Comparison of ENCODE assay signal across 17 cellular contexts in the genomic region with DNA sequence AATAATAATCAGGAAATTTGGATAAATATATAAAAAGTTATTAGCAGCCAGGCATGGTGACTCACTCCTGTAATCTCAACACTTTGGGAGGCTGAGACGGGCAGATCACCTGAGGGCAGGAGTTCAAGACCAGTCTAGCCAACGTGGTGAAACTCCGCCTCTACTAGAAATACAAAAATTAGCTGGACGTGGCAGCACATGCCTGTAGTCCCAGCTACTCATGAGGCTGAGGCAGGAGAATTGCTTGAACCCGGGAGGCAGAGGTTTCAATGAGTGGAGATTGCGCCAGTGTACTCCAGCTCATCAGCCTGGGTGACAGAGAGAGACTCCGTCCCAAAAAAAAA.
DNase-seq lines count a peak whose midpoint lies in the region; ATAC-seq and TF ChIP-seq lines count a peak whose summit lies in the region.
"Had no signal": no experiment of that assay in that cellular context is flagged by ENCODE, and none has a peak within 500 bp of the region (broad histone marks: within the 10 kb centered on the region; RNA-seq: fewer than 3 reads in every experiment).

No MANE protein-coding gene starts in this region.

- H3K9me1 ChIP-seq in IMR-90 (ENCODE audit: insufficient read depth, low read length): no peaks in the 10 kb centered on the region

- H3K79me1 ChIP-seq in IMR-90 (ENCODE audit: low read depth in 1 of 2, low read length in 2 of 2): no peaks in the 10 kb centered on the region

- H2AK9ac ChIP-seq in IMR-90 (replicated peaks; ENCODE audit: low read depth, low read length, poor library complexity): no peak overlapping the region

- H3K27ac ChIP-seq in AG04450 (ENCODE audit: low read depth, low read length) (peak overlapping the region; percentile 75), IMR-90 (ENCODE audit: insufficient read depth, low read length) (peak overlapping the region; percentile 69; the same call in 1 of the 2 replicates), SJSA1 (peak overlapping the region; percentile 87), foreskin keratinocyte (peak overlapping the region; percentile 23), upper lobe of right lung (no peak overlapping the region)
- H3K27ac ChIP-seq: C4-2B had no signal

- dilution Hi-C loops in IMR-90 (cut with HindIII; ENCODE audit: low sequenced_read_pairs, unreplicated experiment): no loop called here

- peak overlapping the region; percentile 3; the same call in 1 of the 2 replicates for H3K4me2 ChIP-seq in IMR-90 (ENCODE audit: low read depth, low read length)

- H4K8ac ChIP-seq in IMR-90 (ENCODE audit: low read depth in 2 of 2, low read length in 2 of 2): peak overlapping the region in 1 of 2 experiments; percentile 34; a peak in 1 of 4 replicates

- 60% methylated on average over 2 of the region's 7 CpGs; no CpG with 5 or more reads in 1 of the 2 experiments for WGBS in IMR-90 (ENCODE audit: extremely low coverage in 2 of 2, insufficient read length in 1 of 2), 2 experiments

- no peak for DNase-seq in AG04450 (ENCODE audit: low read depth, low spot score)
- no peak for DNase-seq in IMR-90
- no peak for DNase-seq in SJSA1 (ENCODE audit: low read depth in 1 of 2, low spot score in 2 of 2)
- DNase-seq in foreskin keratinocyte: peak; percentile 72 to 89
- no peak for DNase-seq in upper lobe of right lung
- no peak for DNase-seq in activated naive CD4-positive, alpha-beta T cell treated with anti-CD3 and anti-CD28 coated beads, Interleukin-2, amount 50 U/mL, for 16 hours
- no peak for DNase-seq in NCI-H524 treated with DMSO at 0.1 percent for 48 hours (lab: John Stamatoyannopoulos, UW)
- DNase-seq: AML-193, DMS79, H7, Karpas-422, MM.1S, NCI-H1092 treated with DMSO at 0.1 percent for 48 hours, NCI-H146, NCI-H510A had no signal

- H2BK20ac ChIP-seq in IMR-90 (ENCODE audit: low read depth, low read length): peak overlapping the region; percentile 40; the same call in 1 of the 2 replicates

- peak overlapping the region; percentile 56 for H2BK120ac ChIP-seq in IMR-90 (ENCODE audit: low read depth, low read length)

- H4K20me1 ChIP-seq in IMR-90 (ENCODE audit: insufficient read depth, low read length): no peaks in the 10 kb centered on the region

- POLR2A ChIA-PET in AG04450 (lab: Yijun Ruan, JAX): interaction anchor here (1.2 kb wide), 1 partner anchor 65 kb away, joined by 4 read pairs; no protein-coding TSS in a partner anchor
- POLR2A ChIA-PET in IMR-90 (lab: Charles Lee; ENCODE audit: unreplicated experiment): no interaction called here

- H3K27me3 ChIP-seq in AG04450 (ENCODE audit: control insufficient read depth, insufficient read depth, low read length): no peaks in the 10 kb centered on the region
- H3K27me3 ChIP-seq in IMR-90 (ENCODE audit: control insufficient read depth, insufficient read depth, low read length): no peaks in the 10 kb centered on the region
- no peaks in the 10 kb centered on the region for H3K27me3 ChIP-seq in SJSA1 (replicated peaks)
- H3K27me3 ChIP-seq in foreskin keratinocyte: no peaks in the 10 kb centered on the region
- no peaks in the 10 kb centered on the region for H3K27me3 ChIP-seq in upper lobe of right lung

- H2AK5ac ChIP-seq in IMR-90 (ENCODE audit: low read depth, low read length): no peak overlapping the region; the same call in 1 of the 2 replicates

- no peak overlapping the region for H3K56ac ChIP-seq in IMR-90 (ENCODE audit: extremely low read depth, insufficient read depth, low read length)

- no peaks in the 10 kb centered on the region for H3K36me3 ChIP-seq in IMR-90 (ENCODE audit: control insufficient read depth, insufficient read depth, low read length)
- peaks cover 4% of the 10 kb centered on the region; the same call in 1 of the 2 replicates for H3K36me3 ChIP-seq in SJSA1
- no peaks in the 10 kb centered on the region for H3K36me3 ChIP-seq in upper lobe of right lung

- peak overlapping the region; percentile 50 for H4K91ac ChIP-seq in IMR-90 (ENCODE audit: insufficient read depth, low read depth, low read length)

- no peak overlapping the region; the same call in 2 of the 3 replicates for H2BK15ac ChIP-seq in IMR-90 (ENCODE audit: low read depth, low read length)

- H4K5ac ChIP-seq in IMR-90 (ENCODE audit: low read depth, low read length): peak overlapping the region; percentile 81; the same call in 1 of the 2 replicates

- intact Hi-C loops in IMR-90 (cut with micrococcal nuclease): no loop called here
- intact Hi-C loops in upper lobe of right lung (cut with DNase I): no loop called here

- H3K4me1 ChIP-seq in IMR-90 (ENCODE audit: control insufficient read depth, insufficient read depth, low read length) (peaks cover 3% of the 10 kb centered on the region), SJSA1 (replicated peaks) (peaks cover 39% of the 10 kb centered on the region), foreskin keratinocyte (peaks cover 12% of the 10 kb centered on the region), upper lobe of right lung (no peaks in the 10 kb centered on the region)

- CTCF ChIA-PET in AG04450 (lab: Charles Lee) (no interaction called here), IMR-90 (lab: Yijun Ruan, JAX) (no interaction called here)

- no peak overlapping the region for H2AFZ ChIP-seq in IMR-90 (replicated peaks; ENCODE audit: low read length, poor library complexity)

- H3K4ac ChIP-seq in IMR-90 (ENCODE audit: low read depth, low read length): peak overlapping the region; percentile 44

- 0 out of 2 replicates have a peak overlapping the region, but pooled peaks have one; percentile 27 for H3K14ac ChIP-seq in IMR-90 (replicated peaks; ENCODE audit: low read depth, low read length)

- BruUV-seq in IMR-90 (replicated peaks; lab: Mats Ljungman, UMichigan): no TSS peak

- in situ Hi-C loops in IMR-90 (cut with MboI; ENCODE audit: low sequenced_read_pairs): no loop called here

- peak overlapping the region; percentile 91 for H3K18ac ChIP-seq in IMR-90 (ENCODE audit: low read depth, low read length)

- no peak overlapping the region for H3K4me3 ChIP-seq in AG04450 (ENCODE audit: low read depth, low read length)
- no peak overlapping the region for H3K4me3 ChIP-seq in IMR-90 (ENCODE audit: insufficient read depth, low read depth, low read length)
- H3K4me3 ChIP-seq in SJSA1: no peak overlapping the region
- no peak overlapping the region for H3K4me3 ChIP-seq in upper lobe of right lung

- ATAC-seq in IMR-90 (ENCODE audit: low read depth) (peak; percentile 8; the same call in 1 of the 2 replicates), foreskin keratinocyte (peak; percentile 66), upper lobe of right lung (no peak), HG03108 (IDR thresholded peaks at IDR 0.05; ENCODE audit: unreplicated experiment) (no peak)

- TF ChIP-seq RAD21 in IMR-90 (IDR thresholded peaks at IDR 0.05; ENCODE audit: low read length): no peak

- no peak for TF ChIP-seq POLR2A in IMR-90 (IDR thresholded peaks at IDR 0.05; ENCODE audit: low read depth, low read length)

- no peak overlapping the region for H3K23ac ChIP-seq in IMR-90 (ENCODE audit: low read depth, low read length)

- no peaks in the 10 kb centered on the region for H3K9me3 ChIP-seq in AG04450 (ENCODE audit: control insufficient read depth, insufficient read depth, low read length)
- no peaks in the 10 kb centered on the region for H3K9me3 ChIP-seq in IMR-90 (ENCODE audit: control insufficient read depth, insufficient read depth, low read length)
- H3K9me3 ChIP-seq in SJSA1 (replicated peaks): no peaks in the 10 kb centered on the region
- no peaks in the 10 kb centered on the region for H3K9me3 ChIP-seq in upper lobe of right lung

- H3K9ac ChIP-seq in IMR-90 (ENCODE audit: low read depth, low read length): no peak overlapping the region

- peak overlapping the region; percentile 82 for H2BK5ac ChIP-seq in IMR-90 (ENCODE audit: low read depth, low read length, poor library complexity, severe bottlenecking)

- TF ChIP-seq CTCF in AG04450 (IDR thresholded peaks at IDR 0.05; ENCODE audit: low read depth, low read length): no peak
- TF ChIP-seq CTCF in IMR-90 (conservative IDR thresholded peaks at IDR 0.05; ENCODE audit: low read depth, low read length): no peak
- no peak for TF ChIP-seq CTCF in foreskin keratinocyte (conservative IDR thresholded peaks at IDR 0.05)
- TF ChIP-seq CTCF in upper lobe of right lung (IDR thresholded peaks at IDR 0.05): no peak

TF ChIP-seq in IMR-90, 13 proteins besides CTCF, POLR2A, EP300 and RAD21:
- TF ChIP-seq BHLHE40 (IDR thresholded peaks at IDR 0.05; ENCODE audit: low read depth, low read length): 0 out of 2 replicates have a peak, but pooled peaks have one; percentile 15
- TF ChIP-seq RFX5 (IDR thresholded peaks at IDR 0.05; ENCODE audit: low read depth, low read length): no peak
TF ChIP-seq in IMR-90: peak in this region for 1.

Comparison
In these comparisons a context has a peak if more than half of its experiments do, and no peak if none do; other contexts are left out.
1. DNase-seq: peak in foreskin keratinocyte (2 of 2); none in AG04450 (single experiment), IMR-90 (single experiment), SJSA1 (0 of 2), upper lobe of right lung (single experiment), activated naive CD4-positive, alpha-beta T cell treated with anti-CD3 and anti-CD28 coated beads, Interleukin-2, amount 50 U/mL, for 16 hours (single experiment) and NCI-H524 treated with DMSO at 0.1 percent for 48 hours (single experiment).
2. ATAC-seq: peak in IMR-90 (single experiment) and foreskin keratinocyte (single experiment); none in upper lobe of right lung (single experiment) and HG03108 (single experiment).